Comparison of ENCODE assay signal across 12 cellular contexts in the genomic region with DNA sequence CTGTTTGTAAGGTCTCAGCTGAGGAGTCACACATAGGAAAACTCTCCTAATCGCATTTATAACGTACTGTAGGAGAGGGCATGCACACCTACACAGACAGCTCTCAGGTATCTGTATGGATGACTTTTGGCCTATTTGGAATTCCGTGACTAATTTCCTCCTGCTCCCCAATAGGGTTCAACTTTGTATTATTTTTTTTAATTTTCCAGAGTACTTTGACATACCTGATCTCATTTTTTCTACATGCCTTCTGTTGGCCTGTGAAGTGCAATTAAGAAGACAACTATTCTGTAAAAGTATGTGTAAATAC.
"Had no signal": no experiment of that assay in that cellular context is flagged by ENCODE, and none has a peak within 500 bp of the region (broad histone marks: within the 10 kb centered on the region; RNA-seq: fewer than 3 reads in every experiment).

No MANE protein-coding gene starts in this region.

- H3K27me3 Mint-ChIP-seq: activated naive CD8-positive, alpha-beta T cell treated with anti-CD3 and anti-CD28 coated beads for 36 hours; stimulated activated naive CD8-positive, alpha-beta T cell treated with anti-CD3 and anti-CD28 coated beads, Interleukin-15, amount 100 ng/mL, for 72 hours; T-helper 17 cell had no signal

- H3K9me3 ChIP-seq: gastrocnemius medialis had no signal

- H3K9me3 Mint-ChIP-seq: activated T-cell treated with anti-CD3 and anti-CD28 coated beads, Interleukin-2, amount 50 U/mL, for 4 hours; nephron progenitor cell had no signal

- FAIRE-seq: colon had no signal

- H3K4me3 Mint-ChIP-seq: activated naive CD8-positive, alpha-beta T cell treated with anti-CD3 and anti-CD28 coated beads for 36 hours; activated T-cell treated with anti-CD3 and anti-CD28 coated beads, Interleukin-2, amount 50 U/mL, for 4 hours; nephron progenitor cell; stimulated activated naive CD8-positive, alpha-beta T cell treated with anti-CD3 and anti-CD28 coated beads, Interleukin-15, amount 100 ng/mL, for 72 hours; T-helper 17 cell had no signal

- DNase-seq: activated CD4-positive, alpha-beta T cell treated with anti-CD3 and anti-CD28 coated beads, Interleukin-2, amount 50 U/mL, for 4 hours; activated effector memory CD4-positive, alpha-beta T cell treated with anti-CD3 and anti-CD28 coated beads, Interleukin-2, amount 50 U/mL, for 16 hours; activated naive CD8-positive, alpha-beta T cell treated with anti-CD3 and anti-CD28 coated beads for 36 hours; activated T-cell treated with anti-CD3 and anti-CD28 coated beads, Interleukin-2, amount 50 U/mL, for 4 hours; gastrocnemius medialis; nephron progenitor cell; stimulated activated CD4-positive, alpha-beta T cell treated with anti-CD3 and anti-CD28 coated beads, Interleukin-4, amount 100 ng/mL, for 1 hour; stimulated activated CD8-positive, alpha-beta memory T cell treated with anti-CD3 and anti-CD28 coated beads, Interleukin-4, amount 100 ng/mL, for 48 hours; stimulated activated naive CD8-positive, alpha-beta T cell treated with anti-CD3 and anti-CD28 coated beads, Interleukin-15, amount 100 ng/mL, for 72 hours; T-helper 17 cell had no signal

- ATAC-seq: activated CD4-positive, CD25-positive, alpha-beta regulatory T cell treated with anti-CD3 and anti-CD28 coated beads, Interleukin-2, amount 50 U/mL, for 24 hours; activated T-cell treated with anti-CD3 and anti-CD28 coated beads, Interleukin-2, amount 50 U/mL, for 4 hours; gastrocnemius medialis; stimulated activated naive CD8-positive, alpha-beta T cell treated with anti-CD3 and anti-CD28 coated beads, Interleukin-15, amount 100 ng/mL, for 72 hours; T-helper 17 cell had no signal

- H3K4me3 ChIP-seq: gastrocnemius medialis had no signal

- H3K27me3 ChIP-seq: gastrocnemius medialis had no signal

- H3K27ac Mint-ChIP-seq: activated naive CD8-positive, alpha-beta T cell treated with anti-CD3 and anti-CD28 coated beads for 36 hours; nephron progenitor cell; stimulated activated naive CD8-positive, alpha-beta T cell treated with anti-CD3 and anti-CD28 coated beads, Interleukin-15, amount 100 ng/mL, for 72 hours; T-helper 17 cell had no signal
